Comparison of ENCODE assay signal across 8 cellular contexts in the genomic region with DNA sequence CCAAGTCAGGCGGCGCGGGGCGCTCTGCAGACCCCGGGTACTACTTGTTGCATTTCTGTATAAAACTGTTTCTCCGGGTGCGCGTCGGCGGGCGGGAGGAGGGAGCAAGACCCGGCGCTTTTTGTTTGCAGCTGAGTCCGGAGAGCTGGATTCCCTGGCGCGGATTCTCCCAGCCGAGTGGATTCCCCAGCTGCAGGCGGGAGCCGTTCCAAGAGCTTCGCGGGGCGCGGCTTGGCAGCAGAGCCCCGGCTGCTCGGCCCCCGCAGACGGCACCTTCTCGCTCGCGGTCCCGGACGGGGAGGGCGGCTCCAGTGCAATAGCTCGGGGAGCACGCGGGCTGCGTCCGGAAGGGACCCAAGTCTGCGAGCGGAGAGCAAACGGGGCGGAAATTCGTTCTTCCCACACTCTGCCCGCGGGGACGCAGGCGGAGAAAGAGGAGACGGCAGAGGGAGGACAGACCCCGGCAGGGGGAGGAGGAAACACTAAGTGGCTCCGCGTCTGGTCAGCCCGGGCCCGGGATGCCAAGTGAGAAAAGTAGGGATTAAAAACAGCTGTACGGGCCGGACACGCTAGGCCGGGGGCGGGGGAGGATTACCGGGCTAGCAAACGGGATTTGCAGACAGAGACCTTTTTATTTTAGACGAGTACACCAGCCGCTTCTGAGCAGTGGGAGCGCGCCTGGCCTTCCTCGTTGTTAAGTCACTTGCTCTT. TPM values are rescaled to one million over a fixed set of nuclear protein-coding genes. Genes with fewer than 3 reads are reported as not detected.
DNase-seq lines count a peak whose midpoint lies in the region; ATAC-seq and TF ChIP-seq lines count a peak whose summit lies in the region.

A gene with protein sequence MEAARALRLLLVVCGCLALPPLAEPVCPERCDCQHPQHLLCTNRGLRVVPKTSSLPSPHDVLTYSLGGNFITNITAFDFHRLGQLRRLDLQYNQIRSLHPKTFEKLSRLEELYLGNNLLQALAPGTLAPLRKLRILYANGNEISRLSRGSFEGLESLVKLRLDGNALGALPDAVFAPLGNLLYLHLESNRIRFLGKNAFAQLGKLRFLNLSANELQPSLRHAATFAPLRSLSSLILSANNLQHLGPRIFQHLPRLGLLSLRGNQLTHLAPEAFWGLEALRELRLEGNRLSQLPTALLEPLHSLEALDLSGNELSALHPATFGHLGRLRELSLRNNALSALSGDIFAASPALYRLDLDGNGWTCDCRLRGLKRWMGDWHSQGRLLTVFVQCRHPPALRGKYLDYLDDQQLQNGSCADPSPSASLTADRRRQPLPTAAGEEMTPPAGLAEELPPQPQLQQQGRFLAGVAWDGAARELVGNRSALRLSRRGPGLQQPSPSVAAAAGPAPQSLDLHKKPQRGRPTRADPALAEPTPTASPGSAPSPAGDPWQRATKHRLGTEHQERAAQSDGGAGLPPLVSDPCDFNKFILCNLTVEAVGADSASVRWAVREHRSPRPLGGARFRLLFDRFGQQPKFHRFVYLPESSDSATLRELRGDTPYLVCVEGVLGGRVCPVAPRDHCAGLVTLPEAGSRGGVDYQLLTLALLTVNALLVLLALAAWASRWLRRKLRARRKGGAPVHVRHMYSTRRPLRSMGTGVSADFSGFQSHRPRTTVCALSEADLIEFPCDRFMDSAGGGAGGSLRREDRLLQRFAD (minus strand): TSS at position 96 of the 711 bp plus-strand sequence. CDS start 284 bp downstream, outside the sequence.

- peaks cover 9% of the 10 kb centered on the region for H3K27me3 ChIP-seq in CD4-positive, CD25-positive, alpha-beta regulatory T cell (ENCODE audit: control insufficient read depth, insufficient read depth, low read length)
- H3K27me3 ChIP-seq in gastrocnemius medialis, result peaks cover 13 to 24% (median 20%) of the 10 kb centered on the region in 3 donors

- intact Hi-C loops in gastrocnemius medialis (cut with DNase I; ENCODE audit: low total_unique reads), result loop anchor here (10.0 kb wide), 1 partner anchor 56 kb away; no protein-coding TSS in a partner anchor

- H3K4me3 Mint-ChIP-seq in CD4-positive, CD25-positive, alpha-beta regulatory T cell, result peak within 1 kb of the TSS in 3 of 4 donors; percentile 19 to 47 (median 38)
- H3K4me3 Mint-ChIP-seq in chondrocyte (ENCODE audit: unreplicated experiment), result peak within 1 kb of the TSS; percentile 68

- no peaks in the 10 kb centered on the region for H3K36me3 Mint-ChIP-seq in CD4-positive, CD25-positive, alpha-beta regulatory T cell
- H3K36me3 Mint-ChIP-seq in chondrocyte (ENCODE audit: low read depth), result no peaks in the 10 kb centered on the region

- H3K27me3 Mint-ChIP-seq in CD4-positive, CD25-positive, alpha-beta regulatory T cell, result peaks cover 59% of the 10 kb centered on the region
- peaks cover 7% of the 10 kb centered on the region for H3K27me3 Mint-ChIP-seq in chondrocyte (ENCODE audit: low read depth)

- ATAC-seq in CD4-positive, CD25-positive, alpha-beta regulatory T cell (ENCODE audit: low read depth in 2 of 2), result no peak
- ATAC-seq in gastrocnemius medialis (no peak), HG03097 (IDR thresholded peaks at IDR 0.05; ENCODE audit: low FRiP score, unreplicated experiment) (no peak)

- in situ Hi-C loops in gastrocnemius medialis (cut with MboI; ENCODE audit: low sequenced_read_pairs in 4 of 4), result loop anchor here in 1 of 4 donors (10.0 kb wide), 1 partner anchor 146 kb away; no protein-coding TSS in a partner anchor

- H3K4me1 Mint-ChIP-seq in CD4-positive, CD25-positive, alpha-beta regulatory T cell, result peaks cover 0 to 11% (median 0%) of the 10 kb centered on the region in 4 donors
- peaks cover 32% of the 10 kb centered on the region for H3K4me1 Mint-ChIP-seq in chondrocyte (ENCODE audit: low read depth)

- H3K27ac ChIP-seq in CD4-positive, CD25-positive, alpha-beta regulatory T cell (ENCODE audit: insufficient read depth, low read length, poor library complexity, severe bottlenecking), result no peak within 1 kb of the TSS
- peak within 1 kb of the TSS; percentile 16 to 62 (median 54) for H3K27ac ChIP-seq in gastrocnemius medialis

- no peaks in the 10 kb centered on the region for H3K9me3 ChIP-seq in CD4-positive, CD25-positive, alpha-beta regulatory T cell (ENCODE audit: control insufficient read depth in 2 of 2, low read length in 2 of 2)
- H3K9me3 ChIP-seq in gastrocnemius medialis, result no peaks in the 10 kb centered on the region

- no peak for TF ChIP-seq POLR2A in gastrocnemius medialis (IDR thresholded peaks at IDR 0.05)

- H3K9me3 Mint-ChIP-seq in CD4-positive, CD25-positive, alpha-beta regulatory T cell, result no peaks in the 10 kb centered on the region
- H3K9me3 Mint-ChIP-seq in chondrocyte (ENCODE audit: low read depth), result no peaks in the 10 kb centered on the region

- H3K4me1 ChIP-seq in CD4-positive, CD25-positive, alpha-beta regulatory T cell (ENCODE audit: control insufficient read depth, insufficient read depth, low read length, poor library complexity, severe bottlenecking), result peaks cover 9% of the 10 kb centered on the region
- H3K4me1 ChIP-seq in gastrocnemius medialis, result peaks cover 14 to 23% of the 10 kb centered on the region in 2 donors

- DNase-seq in CD4-positive, CD25-positive, alpha-beta regulatory T cell, result peak in 1 of 3 donors; percentile 6
- DNase-seq in NCI-H1092 treated with DMSO at 0.1 percent for 48 hours (lab: John Stamatoyannopoulos, UW) (peak; percentile 48), chondrocyte (ENCODE audit: low spot score) (no peak), iris pigment epithelial cell (ENCODE audit: low read depth) (peak; percentile 75), gastrocnemius medialis (peak in 1 of 2 donors; percentile 35), KG1 (lab: John Stamatoyannopoulos, UW) (no peak), NCI-H1417 treated with DMSO at 0.1 percent for 48 hours (lab: John Stamatoyannopoulos, UW) (no peak)

- no peaks in the 10 kb centered on the region for H3K36me3 ChIP-seq in CD4-positive, CD25-positive, alpha-beta regulatory T cell (ENCODE audit: control insufficient read depth, insufficient read depth, low read length)
- H3K36me3 ChIP-seq in gastrocnemius medialis, result no peaks in the 10 kb centered on the region

- H3K27ac Mint-ChIP-seq in CD4-positive, CD25-positive, alpha-beta regulatory T cell, result no peak within 1 kb of the TSS
- no peak within 1 kb of the TSS for H3K27ac Mint-ChIP-seq in chondrocyte (ENCODE audit: unreplicated experiment)

- TF ChIP-seq CTCF in chondrocyte (IDR thresholded peaks at IDR 0.05) (no peak), gastrocnemius medialis (IDR thresholded peaks at IDR 0.05 in 4 of 5, conservative IDR thresholded peaks at IDR 0.05 in 1 of 5) (no peak)

- no peak within 1 kb of the TSS for H3K4me3 ChIP-seq in CD4-positive, CD25-positive, alpha-beta regulatory T cell (ENCODE audit: low read depth, low read length)
- H3K4me3 ChIP-seq in gastrocnemius medialis, result peak within 1 kb of the TSS; percentile 48 to 85 (median 62)

RNA-seq across cellular contexts. Expression of the gene that starts here (rescaled TPM):
- not detected for total RNA-seq in CD4-positive, CD25-positive, alpha-beta regulatory T cell
- not detected for polyA plus RNA-seq in CD4-positive, CD25-positive, alpha-beta regulatory T cell
- total RNA-seq in chondrocyte (0.92 to 1.7 TPM (median 0.92 TPM) in 3 replicates), gastrocnemius medialis (1 to 10 TPM in 1 of 4 donors, under 1 TPM in 3; 0.25 to 1.2 (median 0.63) TPM)

Comparison
In these comparisons a context has a peak if more than half of its experiments do, and no peak if none do; other contexts are left out.
1. DNase-seq: peak in NCI-H1092 treated with DMSO at 0.1 percent for 48 hours (single experiment) and iris pigment epithelial cell (single experiment); none in chondrocyte (single experiment), KG1 (single experiment) and NCI-H1417 treated with DMSO at 0.1 percent for 48 hours (single experiment).